Comparison of ENCODE assay signal across 7 cellular contexts in genomic region chr9:86958203-86958602, GRCh38. TPM values are rescaled to one million over a fixed set of nuclear protein-coding genes. Genes with fewer than 3 reads are reported as not detected.
"Had no signal": no experiment of that assay in that cellular context is flagged by ENCODE, and none has a peak within 500 bp of the region (broad histone marks: within the 10 kb centered on the region; RNA-seq: fewer than 3 reads in every experiment).

No MANE protein-coding gene starts in this region.

- ATAC-seq: HepG2 had no signal

- DNase-seq: IMR-90, KBM-7, KG1 had no signal

- H3K9ac ChIP-seq: KMS-11 had no signal

- FAIRE-seq: HepG2, HTR-8/SVneo had no signal

- H3K27ac ChIP-seq: HL-60, KMS-11 had no signal

- H3K4me2 ChIP-seq: KMS-11 had no signal

RNA-seq across cellular contexts. Expression of gene GAS1, which starts 10.9 kb away (rescaled TPM):
- total RNA-seq: HepG2 had no signal
- polyA plus RNA-seq: HepG2 had no signal
